17 cellular contexts compared by ENCODE assay signal in the genomic region with DNA sequence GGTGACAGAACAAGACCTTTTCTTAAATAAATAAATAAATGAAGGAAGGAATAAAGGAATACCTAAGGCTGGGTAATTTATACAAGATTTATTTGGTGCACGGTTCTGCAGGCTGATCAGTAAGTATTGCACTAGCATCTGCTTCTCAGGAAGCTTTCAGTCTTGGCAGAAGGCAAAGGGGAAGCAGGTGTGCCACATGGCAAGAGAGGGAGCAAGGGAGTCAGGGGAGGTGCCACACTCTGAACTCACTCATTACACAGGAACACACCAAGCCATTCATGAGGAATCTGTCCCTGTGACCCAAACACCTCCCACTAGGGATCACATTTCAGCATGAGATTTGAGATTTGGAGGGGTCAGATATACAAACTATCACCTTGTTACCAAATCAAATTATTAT. TPM values are rescaled to one million over a fixed set of nuclear protein-coding genes. Genes with fewer than 3 reads are reported as not detected.
DNase-seq lines count a peak whose midpoint lies in the region; ATAC-seq and TF ChIP-seq lines count a peak whose summit lies in the region.
"Had no signal": no experiment of that assay in that cellular context is flagged by ENCODE, and none has a peak within 500 bp of the region (broad histone marks: within the 10 kb centered on the region; RNA-seq: fewer than 3 reads in every experiment).

No MANE protein-coding gene starts in this region.

- in situ Hi-C loops in G401 (cut with HindIII; ENCODE audit: low sequenced_read_pairs): no loop called here
- in situ Hi-C loops in KBM-7 (cut with MboI; ENCODE audit: low pct_unique_long_range_greater_than_20kb, low sequenced_read_pairs): no loop called here

- peak overlapping the region; percentile 89 for H3K27ac Mint-ChIP-seq in T-helper 1 cell treated with Interleukin-12 subunit alpha and Interleukin-12 subunit beta and Interleukin-4 antibody, amounts not matched to agents 30 μg/mL and 1 μg/mL, for 36 hours

- no peak for DNase-seq in T-helper 1 cell
- peak; percentile 33 for DNase-seq in G401 (ENCODE audit: low spot score)
- DNase-seq in NCI-H69 (lab: John Stamatoyannopoulos, UW): peak; percentile 76
- DNase-seq in left colon: peak; percentile 11 to 35
- no peak for DNase-seq in KBM-7
- DNase-seq in dorsolateral prefrontal cortex: no peak
- DNase-seq: activated CD4-positive, alpha-beta T cell treated with anti-CD3 and anti-CD28 coated beads for 4 hours; Caco-2; heart left ventricle; naive B cell; NCI-H446 treated with DMSO at 0.1 percent for 48 hours; stimulated activated CD4-positive, alpha-beta T cell treated with anti-CD3 and anti-CD28 coated beads, Interleukin-4, amount 100 ng/mL, for 4 hours; stimulated activated CD8-positive, alpha-beta memory T cell treated with anti-CD3 and anti-CD28 coated beads, Interleukin-4, amount 100 ng/mL, for 48 hours had no signal

- H3K4me1 Mint-ChIP-seq in T-helper 1 cell treated with Interleukin-12 subunit alpha and Interleukin-12 subunit beta and Interleukin-4 antibody, amounts not matched to agents 30 μg/mL and 1 μg/mL, for 36 hours (ENCODE audit: low read depth): peaks cover 22% of the 10 kb centered on the region

- H3K36me3 Mint-ChIP-seq in T-helper 1 cell treated with Interleukin-12 subunit alpha and Interleukin-12 subunit beta and Interleukin-4 antibody, amounts not matched to agents 30 μg/mL and 1 μg/mL, for 36 hours (ENCODE audit: low read depth): peaks cover 22% of the 10 kb centered on the region
- H3K36me3 Mint-ChIP-seq: naive B cell had no signal

- no peaks in the 10 kb centered on the region for H3K9me3 Mint-ChIP-seq in T-helper 1 cell treated with Interleukin-12 subunit alpha and Interleukin-12 subunit beta and Interleukin-4 antibody, amounts not matched to agents 30 μg/mL and 1 μg/mL, for 36 hours
- H3K9me3 Mint-ChIP-seq: naive B cell had no signal

- no peak overlapping the region for H3K4me3 ChIP-seq in dorsolateral prefrontal cortex
- H3K4me3 ChIP-seq: skin epidermis had no signal

- no peaks in the 10 kb centered on the region for H3K27me3 Mint-ChIP-seq in T-helper 1 cell treated with Interleukin-12 subunit alpha and Interleukin-12 subunit beta and Interleukin-4 antibody, amounts not matched to agents 30 μg/mL and 1 μg/mL, for 36 hours (ENCODE audit: low read depth)
- H3K27me3 Mint-ChIP-seq: naive B cell, progenitor cell of endocrine pancreas had no signal

- ATAC-seq in left colon (peak; percentile 81), GM19023 (IDR thresholded peaks at IDR 0.05; ENCODE audit: unreplicated experiment) (no peak)
- ATAC-seq: heart left ventricle had no signal

- intact Hi-C loops in left colon (cut with DNase I, micrococcal nuclease): no loop called here
- intact Hi-C loops in dorsolateral prefrontal cortex (cut with DNase I): no loop called here

- no peak overlapping the region for H3K4me3 Mint-ChIP-seq in T-helper 1 cell treated with Interleukin-12 subunit alpha and Interleukin-12 subunit beta and Interleukin-4 antibody, amounts not matched to agents 30 μg/mL and 1 μg/mL, for 36 hours

- H3K27me3 ChIP-seq in dorsolateral prefrontal cortex: no peaks in the 10 kb centered on the region
- H3K27me3 ChIP-seq: heart left ventricle had no signal

- no peak for TF ChIP-seq CTCF in dorsolateral prefrontal cortex (IDR thresholded peaks at IDR 0.05 in 54 of 56, conservative IDR thresholded peaks at IDR 0.05 in 2 of 56; ENCODE audit: low read depth in 1 of 56, partially characterized antibody in 56 of 56)

- no peak overlapping the region for H3K27ac ChIP-seq in dorsolateral prefrontal cortex

RNA-seq across cellular contexts. Expression of gene PRKCI, which starts 56.4 kb away (rescaled TPM):
- 68.9 and 75.5 TPM in 2 replicates for total RNA-seq in G401 (2014; rRNA removed; shearing (Covaris generic))
- total RNA-seq in left colon (10 to 100 TPM; 48.7 to 49.4 TPM), dorsolateral prefrontal cortex (10 to 100 TPM; 14.6 to 73.6 (median 39.8) TPM)

Comparison
In these comparisons a context has a peak if more than half of its experiments do, and no peak if none do; other contexts are left out.
1. DNase-seq: peak in G401 (single experiment), NCI-H69 (single experiment) and left colon (2 of 2); none in T-helper 1 cell (0 of 5), KBM-7 (single experiment) and dorsolateral prefrontal cortex (0 of 10).